ENCODE assay signal across 14 cellular contexts in the genomic region with DNA sequence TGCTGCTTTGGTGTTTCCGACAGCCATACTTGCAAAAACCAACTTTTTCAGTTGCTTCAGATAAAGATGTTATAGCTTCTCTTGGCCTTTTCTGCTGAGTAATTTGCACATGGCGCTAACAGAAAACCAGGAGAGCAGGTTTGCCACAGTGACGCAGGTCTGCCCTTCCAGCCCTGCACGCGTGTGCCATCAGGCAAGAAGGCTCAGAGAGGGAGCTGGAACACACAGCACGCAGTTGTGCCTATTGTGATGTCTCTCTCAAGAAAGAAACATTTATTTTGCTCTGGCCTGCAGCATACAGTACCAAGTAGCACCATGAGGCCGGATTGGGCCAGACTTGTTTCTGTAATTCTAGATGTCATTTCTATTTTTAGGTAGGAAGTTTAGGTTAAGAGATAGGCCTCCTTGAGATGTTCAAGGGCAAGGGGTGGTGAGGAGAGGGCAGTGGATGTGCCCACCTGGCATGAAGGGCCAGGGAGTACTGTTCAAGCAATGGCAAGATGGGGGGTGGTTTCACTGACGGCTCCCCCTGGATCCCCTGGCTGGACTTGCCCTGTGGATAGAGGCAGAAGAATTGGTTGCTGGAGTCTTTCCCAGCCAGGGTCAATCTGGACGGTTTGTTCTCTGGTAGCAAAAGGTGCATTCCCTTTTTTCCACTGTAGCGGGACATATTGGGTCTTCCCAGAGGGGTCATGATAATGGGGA. TPM values are rescaled to one million over a fixed set of nuclear protein-coding genes. Genes with fewer than 3 reads are reported as not detected.
DNase-seq lines count a peak whose midpoint lies in the region; ATAC-seq, FAIRE-seq and TF ChIP-seq lines count a peak whose summit lies in the region.
"Had no signal": no experiment of that assay in that cellular context is flagged by ENCODE, and none has a peak within 500 bp of the region (broad histone marks: within the 10 kb centered on the region; RNA-seq: fewer than 3 reads in every experiment).

No MANE protein-coding gene starts in this region.

- WGBS in HepG2 (ENCODE audit: low lambda C conversion rate): 97% methylated on average over 9 of the region's 10 CpGs
- WGBS in right lobe of liver (ENCODE audit: insufficient coverage, low coverage, low lambda C conversion rate, missing lambda C conversion rate): 92% methylated on average over 2 of the region's 10 CpGs

- H3K4me3 ChIP-seq in HepG2 (replicated peaks in 1 of 3; ENCODE audit: insufficient read depth in 1 of 3, low read depth in 2 of 3, low read length in 3 of 3) (peak overlapping the region in 1 of 3 experiments; percentile 86; a peak in 1 of 6 replicates), right lobe of liver (no peak overlapping the region), iPS-18a (ENCODE audit: low read length) (peak overlapping the region; percentile 82), MM.1S (ENCODE audit: low read length) (no peak overlapping the region)

- H3K27ac ChIP-seq in HepG2 (ENCODE audit: extremely low read length, insufficient read depth, low read length): no peak overlapping the region
- no peak overlapping the region for H3K27ac ChIP-seq in right lobe of liver
- H3K27ac ChIP-seq in RWPE1: peak overlapping the region; percentile 9; the same call in 1 of the 2 replicates
- no peak overlapping the region for H3K27ac ChIP-seq in iPS-18a (ENCODE audit: low read length)
- H3K27ac ChIP-seq in MM.1S (ENCODE audit: low read length): no peak overlapping the region
- H3K27ac ChIP-seq: SJSA1 had no signal

- H3K36me3 ChIP-seq in HepG2 (replicated peaks in 1 of 2; ENCODE audit: control insufficient read depth in 1 of 2, insufficient read depth in 2 of 2, low read length in 2 of 2): peaks cover 21 to 35% of the 10 kb centered on the region in 2 experiments
- no peaks in the 10 kb centered on the region for H3K36me3 ChIP-seq in right lobe of liver
- H3K36me3 ChIP-seq in iPS-18a (ENCODE audit: control insufficient read depth, low read depth, low read length): peaks cover 51% of the 10 kb centered on the region
- no peaks in the 10 kb centered on the region for H3K36me3 ChIP-seq in MM.1S (replicated peaks; ENCODE audit: insufficient read depth, low read length)

- POLR2A ChIA-PET in HepG2 (lab: Yijun Ruan, JAX) (no interaction called here), RWPE1 (lab: Yijun Ruan, JAX; ENCODE audit: low non-redundant PET) (no interaction called here)

- intact Hi-C loops in HepG2 (cut with micrococcal nuclease; ENCODE audit: unreplicated experiment) (loop anchor here (5.0 kb wide), 1 partner anchor 38 kb away; no protein-coding TSS in a partner anchor), right lobe of liver (cut with DNase I) (no loop called here)

- TF ChIP-seq CTCF in HepG2 (CRISPR knock-in tag; IDR thresholded peaks at IDR 0.05) (no peak), right lobe of liver (IDR thresholded peaks at IDR 0.05) (no peak), RWPE1 (conservative IDR thresholded peaks at IDR 0.05; ENCODE audit: low read depth) (no peak), MM.1S (IDR thresholded peaks at IDR 0.05; ENCODE audit: low read length) (no peak)

- peak; percentile 4 for FAIRE-seq in HepG2 (lab: Jason Lieb, UNC)
- FAIRE-seq: urothelium cell line had no signal

- H3K27me3 ChIP-seq in HepG2 (ENCODE audit: control insufficient read depth in 1 of 2, insufficient read depth in 2 of 2, low read length in 2 of 2) (no peaks in the 10 kb centered on the region), right lobe of liver (peaks cover 0 to 25% of the 10 kb centered on the region in 2 donors), iPS-18a (ENCODE audit: control insufficient read depth, insufficient read depth, low read length) (peaks cover 22% of the 10 kb centered on the region), MM.1S (replicated peaks; ENCODE audit: insufficient read depth, low read length) (peaks cover 93% of the 10 kb centered on the region)

- CTCF ChIA-PET in HepG2 (lab: Yijun Ruan, JAX; ENCODE audit: low intra/inter-chr PET ratio, low total read pairs): no interaction called here
- CTCF ChIA-PET in RWPE1 (lab: Yijun Ruan, JAX): interaction anchor here (1.1 kb wide), 1 partner anchor 38 kb away, joined by 6 read pairs; no protein-coding TSS in a partner anchor

- DNase-seq in HepG2 (ENCODE audit: low spot score) (no peak), right lobe of liver (no peak), RWPE1 (ENCODE audit: low spot score) (no peak), MM.1S (no peak)
- no peak for DNase-seq in stimulated activated CD4-positive, alpha-beta T cell treated with anti-CD3 and anti-CD28 coated beads, Interleukin-15, amount 100 ng/mL, for 24 hours
- DNase-seq: IMR-90, left ventricle myocardium superior, NCI-H2227 treated with DMSO at 0.1 percent for 48 hours had no signal

- ATAC-seq in HepG2 (no peak), right lobe of liver (no peak), HG02610 (IDR thresholded peaks at IDR 0.05; ENCODE audit: unreplicated experiment) (no peak), HG03521 (IDR thresholded peaks at IDR 0.05; ENCODE audit: unreplicated experiment) (no peak)

- no peak overlapping the region for H2AFZ ChIP-seq in HepG2 (ENCODE audit: low read length)
- H2AFZ ChIP-seq in MM.1S (ENCODE audit: low read length): no peak overlapping the region

- no peaks in the 10 kb centered on the region for H3K9me2 ChIP-seq in MM.1S (replicated peaks; ENCODE audit: insufficient read depth, low read length)

- TF ChIP-seq EP300 in HepG2 (IDR thresholded peaks at IDR 0.05; ENCODE audit: low read depth in 2 of 2, low read length in 2 of 2) (no peak), HepG2 (CRISPR knock-in tag; IDR thresholded peaks at IDR 0.05; ENCODE audit: borderline replicate concordance) (no peak)

- H3K9me3 ChIP-seq in HepG2 (ENCODE audit: low read length): no peaks in the 10 kb centered on the region
- no peaks in the 10 kb centered on the region for H3K9me3 ChIP-seq in right lobe of liver
- H3K9me3 ChIP-seq in iPS-18a (ENCODE audit: control insufficient read depth, low read depth, low read length): no peaks in the 10 kb centered on the region
- H3K9me3 ChIP-seq in MM.1S (replicated peaks; ENCODE audit: insufficient read depth, low read length): no peaks in the 10 kb centered on the region
- H3K9me3 ChIP-seq: SJSA1 had no signal

- no TSS peak for BruUV-seq in HepG2 (replicated peaks; lab: Mats Ljungman, UMichigan)

- H3K4me2 ChIP-seq in HepG2 (ENCODE audit: low read depth, low read length): peak overlapping the region; percentile 77
- no peak overlapping the region for H3K4me2 ChIP-seq in MM.1S (ENCODE audit: low read depth, low read length)

- TF ChIP-seq POLR2A in HepG2 (IDR thresholded peaks at IDR 0.05; ENCODE audit: insufficient read depth in 1 of 2, low read depth in 2 of 2, low read length in 2 of 2) (no peak), right lobe of liver (IDR thresholded peaks at IDR 0.05) (no peak)

- in situ Hi-C loops in HepG2 (cut with HindIII; ENCODE audit: extremely low pct_ligation_motif_present, low pct_unique_long_range_greater_than_20kb): no loop called here

- H3K4me1 ChIP-seq in HepG2 (ENCODE audit: insufficient read depth, low read length): peaks cover 61% of the 10 kb centered on the region
- peaks cover 0 to 20% (median 0%) of the 10 kb centered on the region in 4 donors for H3K4me1 ChIP-seq in right lobe of liver
- peaks cover 17% of the 10 kb centered on the region for H3K4me1 ChIP-seq in iPS-18a (ENCODE audit: control insufficient read depth, low read depth, low read length)
- 0 out of 2 replicates have a peak, but pooled peaks cover 6% of the 10 kb centered on the region for H3K4me1 ChIP-seq in MM.1S (ENCODE audit: low read length)

- TF ChIP-seq RAD21 in HepG2 (CRISPR knock-in tag; IDR thresholded peaks at IDR 0.05): no peak

- H3F3A ChIP-seq in MM.1S (ENCODE audit: insufficient read depth, low read length): no peaks in the 10 kb centered on the region

- H4K20me1 ChIP-seq in HepG2 (ENCODE audit: insufficient read depth, low read length) (peaks cover 14% of the 10 kb centered on the region; the same call in 1 of the 2 replicates), MM.1S (ENCODE audit: insufficient read depth, low read length) (no peaks in the 10 kb centered on the region)

- no peak overlapping the region; the same call in 1 of the 2 replicates for H3K9ac ChIP-seq in HepG2 (ENCODE audit: insufficient read depth, low read depth, low read length)
- no peak overlapping the region for H3K9ac ChIP-seq in iPS-18a (ENCODE audit: low read length)
- no peak overlapping the region for H3K9ac ChIP-seq in MM.1S (ENCODE audit: low read length)

- H3K79me2 ChIP-seq in HepG2 (ENCODE audit: insufficient read depth, low read length) (peaks cover 16% of the 10 kb centered on the region), MM.1S (ENCODE audit: low read length) (no peaks in the 10 kb centered on the region)

RNA-seq across cellular contexts. Expression of gene CBX2, which starts 1.9 kb away (rescaled TPM):
- total RNA-seq in HepG2 (2016; rRNA removed; fragmentation: Illumina TruSeq; extraction: Trizol) (13.0 and 14.5 TPM in 2 replicates), right lobe of liver (1 to 10 TPM in 3 of 6 experiments, under 1 TPM in 3; 0.33 to 3.5 (median 1.1) TPM)
- total RNA-seq in HepG2 (2016; cell fraction: cytosol; rRNA removed; fragmentation: Illumina TruSeq; extraction: Trizol; ENCODE audit: low read depth): 6.8 and 7.5 TPM in 2 replicates
- total RNA-seq in HepG2 (2016; cell fraction: insoluble cytoplasmic fraction; rRNA removed; fragmentation: Illumina TruSeq; extraction: Trizol): 11.8 and 15.7 TPM in 2 replicates
- total RNA-seq in HepG2 (2016; cell fraction: membrane; rRNA removed; fragmentation: Illumina TruSeq; extraction: Trizol): 9.1 and 10.9 TPM in 2 replicates
- total RNA-seq in HepG2 (2016; cell fraction: nucleus; rRNA removed; fragmentation: Illumina TruSeq; extraction: Trizol): 11.8 and 14.3 TPM in 2 replicates
- polyA plus RNA-seq in HepG2 (2011; rRNA removed): 31.1 and 40.2 TPM in 2 replicates
- polyA plus RNA-seq in HepG2 (2011; cell fraction: cytosol; rRNA removed): 25.9 and 34.2 TPM in 2 replicates
- 90.7 and 95.7 TPM in 2 replicates for polyA plus RNA-seq in HepG2 (2011; cell fraction: nucleus; rRNA removed)
- 41.2 and 46.2 TPM in 2 replicates for polyA plus RNA-seq in HepG2 (2012)
- polyA plus RNA-seq in HepG2 (2016; cell fraction: cytosol; fragmentation: Illumina TruSeq; extraction: Trizol; ENCODE audit: low read depth): 4.2 and 5.6 TPM in 2 replicates
- 9.1 and 12.0 TPM in 2 replicates for polyA plus RNA-seq in HepG2 (2016; cell fraction: insoluble cytoplasmic fraction; fragmentation: Illumina TruSeq; extraction: Trizol; ENCODE audit: low read depth)
- polyA plus RNA-seq in HepG2 (2016; cell fraction: membrane; fragmentation: Illumina TruSeq; extraction: Trizol; ENCODE audit: low read depth): 3.9 and 6.0 TPM in 2 replicates
- polyA plus RNA-seq in HepG2 (2016; cell fraction: nucleus; fragmentation: Illumina TruSeq; extraction: Trizol; ENCODE audit: insufficient read depth, low read depth): 18.6 and 21.1 TPM in 2 replicates
- 42.9 and 69.2 TPM in 2 replicates for polyA minus RNA-seq in HepG2 (2011; rRNA and poly(A)+ RNA removed; ENCODE audit: low replicate concordance)
- polyA minus RNA-seq in HepG2 (2011; cell fraction: cytosol; rRNA and poly(A)+ RNA removed): 31.2 and 31.6 TPM in 2 replicates
- 17.8 and 22.4 TPM in 2 replicates for polyA minus RNA-seq in HepG2 (2011; cell fraction: nucleus; rRNA and poly(A)+ RNA removed)

RNA-seq across cellular contexts. Expression of gene CBX8, which starts 17.1 kb away (rescaled TPM):
- 12.0 and 12.6 TPM in 2 replicates for total RNA-seq in HepG2 (2016; rRNA removed; fragmentation: Illumina TruSeq; extraction: Trizol)
- total RNA-seq in HepG2 (2016; cell fraction: cytosol; rRNA removed; fragmentation: Illumina TruSeq; extraction: Trizol; ENCODE audit: low read depth): 1.3 and 2.4 TPM in 2 replicates
- total RNA-seq in HepG2 (2016; cell fraction: insoluble cytoplasmic fraction; rRNA removed; fragmentation: Illumina TruSeq; extraction: Trizol): 12.8 and 13.5 TPM in 2 replicates
- total RNA-seq in HepG2 (2016; cell fraction: membrane; rRNA removed; fragmentation: Illumina TruSeq; extraction: Trizol): 4.8 and 5.6 TPM in 2 replicates
- total RNA-seq in HepG2 (2016; cell fraction: nucleus; rRNA removed; fragmentation: Illumina TruSeq; extraction: Trizol): 5.7 and 8.6 TPM in 2 replicates
- 0.34 and 0.76 TPM in 2 replicates for polyA plus RNA-seq in HepG2 (2011; rRNA removed)
- polyA plus RNA-seq in HepG2 (2011; cell fraction: cytosol; rRNA removed): 0.72 and 0.99 TPM in 2 replicates
- 3.4 and 5.0 TPM in 2 replicates for polyA plus RNA-seq in HepG2 (2011; cell fraction: nucleus; rRNA removed)
- polyA plus RNA-seq in HepG2 (2012): 7.4 and 7.7 TPM in 2 replicates
- polyA plus RNA-seq in HepG2 (2016; cell fraction: cytosol; fragmentation: Illumina TruSeq; extraction: Trizol; ENCODE audit: low read depth): 0.54 and 0.80 TPM in 2 replicates
- polyA plus RNA-seq in HepG2 (2016; cell fraction: insoluble cytoplasmic fraction; fragmentation: Illumina TruSeq; extraction: Trizol; ENCODE audit: low read depth): 10.9 and 11.0 TPM in 2 replicates
- polyA plus RNA-seq in HepG2 (2016; cell fraction: membrane; fragmentation: Illumina TruSeq; extraction: Trizol; ENCODE audit: low read depth): 1.4 TPM in 2 replicates
- 15.7 and 18.7 TPM in 2 replicates for polyA plus RNA-seq in HepG2 (2016; cell fraction: nucleus; fragmentation: Illumina TruSeq; extraction: Trizol; ENCODE audit: insufficient read depth, low read depth)
- polyA minus RNA-seq in HepG2 (2011; rRNA and poly(A)+ RNA removed; ENCODE audit: low replicate concordance): 1.2 and 1.6 TPM in 2 replicates
- 1.8 and 1.9 TPM in 2 replicates for polyA minus RNA-seq in HepG2 (2011; cell fraction: cytosol; rRNA and poly(A)+ RNA removed)
- polyA minus RNA-seq in HepG2 (2011; cell fraction: nucleus; rRNA and poly(A)+ RNA removed): 0.77 and 0.87 TPM in 2 replicates
- total RNA-seq in right lobe of liver: 1 to 10 TPM; 1.2 to 4.7 (median 2.0) TPM

RNA-seq across cellular contexts. Expression of gene ENPP7, which starts 49.1 kb away (rescaled TPM):
- total RNA-seq in HepG2 (2016; rRNA removed; fragmentation: Illumina TruSeq; extraction: Trizol) (0.76 and 2.2 TPM in 2 replicates), right lobe of liver (10 to 100 TPM in 4 of 6 experiments, 1 to 10 TPM in 2; 3.4 to 43.2 (median 17.8) TPM)
- 0.30 TPM in 1 of 2 replicates, not detected in the other for total RNA-seq in HepG2 (2016; cell fraction: cytosol; rRNA removed; fragmentation: Illumina TruSeq; extraction: Trizol; ENCODE audit: low read depth)
- 0.54 and 2.3 TPM in 2 replicates for total RNA-seq in HepG2 (2016; cell fraction: insoluble cytoplasmic fraction; rRNA removed; fragmentation: Illumina TruSeq; extraction: Trizol)
- total RNA-seq in HepG2 (2016; cell fraction: membrane; rRNA removed; fragmentation: Illumina TruSeq; extraction: Trizol): 0.28 and 0.41 TPM in 2 replicates
- total RNA-seq in HepG2 (2016; cell fraction: nucleus; rRNA removed; fragmentation: Illumina TruSeq; extraction: Trizol): 3.2 and 3.4 TPM in 2 replicates
- 1.1 and 2.2 TPM in 2 replicates for polyA plus RNA-seq in HepG2 (2011; rRNA removed)
- polyA plus RNA-seq in HepG2 (2011; cell fraction: cytosol; rRNA removed): 1.2 and 1.3 TPM in 2 replicates
- polyA plus RNA-seq in HepG2 (2011; cell fraction: nucleus; rRNA removed): 5.5 and 5.6 TPM in 2 replicates
- 1.7 and 2.5 TPM in 2 replicates for polyA plus RNA-seq in HepG2 (2012)
- polyA plus RNA-seq in HepG2 (2016; cell fraction: cytosol; fragmentation: Illumina TruSeq; extraction: Trizol; ENCODE audit: low read depth): 0.20 and 0.24 TPM in 2 replicates
- polyA plus RNA-seq in HepG2 (2016; cell fraction: insoluble cytoplasmic fraction; fragmentation: Illumina TruSeq; extraction: Trizol; ENCODE audit: low read depth): 0.19 and 0.36 TPM in 2 replicates
- 0.15 and 0.29 TPM in 2 replicates for polyA plus RNA-seq in HepG2 (2016; cell fraction: membrane; fragmentation: Illumina TruSeq; extraction: Trizol; ENCODE audit: low read depth)
- 1.4 and 2.3 TPM in 2 replicates for polyA plus RNA-seq in HepG2 (2016; cell fraction: nucleus; fragmentation: Illumina TruSeq; extraction: Trizol; ENCODE audit: insufficient read depth, low read depth)
- 6.6 TPM in 1 of 2 replicates, not detected in the other for polyA minus RNA-seq in HepG2 (2011; rRNA and poly(A)+ RNA removed; ENCODE audit: low replicate concordance)
- polyA minus RNA-seq in HepG2 (2011; cell fraction: cytosol; rRNA and poly(A)+ RNA removed): 0.79 and 1.1 TPM in 2 replicates
- 10.6 and 12.7 TPM in 2 replicates for polyA minus RNA-seq in HepG2 (2011; cell fraction: nucleus; rRNA and poly(A)+ RNA removed)
- total RNA-seq: cerebellum, IMR-90, left ventricle myocardium superior, SJSA1 had no signal
- polyA plus RNA-seq: IMR-90 had no signal

RNA-seq across cellular contexts. Expression of gene CBX4, which starts 59.4 kb away (rescaled TPM):
- total RNA-seq in HepG2 (2016; rRNA removed; fragmentation: Illumina TruSeq; extraction: Trizol) (17.1 and 25.8 TPM in 2 replicates), right lobe of liver (10 to 100 TPM in 5 of 6 experiments, 1 to 10 TPM in 1; 8.9 to 21.9 (median 15.1) TPM)
- 4.7 and 4.8 TPM in 2 replicates for total RNA-seq in HepG2 (2016; cell fraction: cytosol; rRNA removed; fragmentation: Illumina TruSeq; extraction: Trizol; ENCODE audit: low read depth)
- 17.7 and 25.2 TPM in 2 replicates for total RNA-seq in HepG2 (2016; cell fraction: insoluble cytoplasmic fraction; rRNA removed; fragmentation: Illumina TruSeq; extraction: Trizol)
- 13.9 and 15.1 TPM in 2 replicates for total RNA-seq in HepG2 (2016; cell fraction: membrane; rRNA removed; fragmentation: Illumina TruSeq; extraction: Trizol)
- total RNA-seq in HepG2 (2016; cell fraction: nucleus; rRNA removed; fragmentation: Illumina TruSeq; extraction: Trizol): 18.5 and 22.8 TPM in 2 replicates
- 50.8 and 61.1 TPM in 2 replicates for polyA plus RNA-seq in HepG2 (2011; rRNA removed)
- 31.1 and 45.6 TPM in 2 replicates for polyA plus RNA-seq in HepG2 (2011; cell fraction: cytosol; rRNA removed)
- 117 and 122 TPM in 2 replicates for polyA plus RNA-seq in HepG2 (2011; cell fraction: nucleus; rRNA removed)
- polyA plus RNA-seq in HepG2 (2012): 27.9 and 32.4 TPM in 2 replicates
- polyA plus RNA-seq in HepG2 (2016; cell fraction: cytosol; fragmentation: Illumina TruSeq; extraction: Trizol; ENCODE audit: low read depth): 3.7 and 4.2 TPM in 2 replicates
- polyA plus RNA-seq in HepG2 (2016; cell fraction: insoluble cytoplasmic fraction; fragmentation: Illumina TruSeq; extraction: Trizol; ENCODE audit: low read depth): 29.4 and 33.0 TPM in 2 replicates
- polyA plus RNA-seq in HepG2 (2016; cell fraction: membrane; fragmentation: Illumina TruSeq; extraction: Trizol; ENCODE audit: low read depth): 11.7 and 12.5 TPM in 2 replicates
- 60.4 and 60.8 TPM in 2 replicates for polyA plus RNA-seq in HepG2 (2016; cell fraction: nucleus; fragmentation: Illumina TruSeq; extraction: Trizol; ENCODE audit: insufficient read depth, low read depth)
- polyA minus RNA-seq in HepG2 (2011; rRNA and poly(A)+ RNA removed; ENCODE audit: low replicate concordance): 17.1 and 51.0 TPM in 2 replicates
- polyA minus RNA-seq in HepG2 (2011; cell fraction: cytosol; rRNA and poly(A)+ RNA removed): 33.1 and 38.6 TPM in 2 replicates
- polyA minus RNA-seq in HepG2 (2011; cell fraction: nucleus; rRNA and poly(A)+ RNA removed): 17.8 and 25.2 TPM in 2 replicates
